ENCODE assay signal across 2 cellular contexts in the genomic region with DNA sequence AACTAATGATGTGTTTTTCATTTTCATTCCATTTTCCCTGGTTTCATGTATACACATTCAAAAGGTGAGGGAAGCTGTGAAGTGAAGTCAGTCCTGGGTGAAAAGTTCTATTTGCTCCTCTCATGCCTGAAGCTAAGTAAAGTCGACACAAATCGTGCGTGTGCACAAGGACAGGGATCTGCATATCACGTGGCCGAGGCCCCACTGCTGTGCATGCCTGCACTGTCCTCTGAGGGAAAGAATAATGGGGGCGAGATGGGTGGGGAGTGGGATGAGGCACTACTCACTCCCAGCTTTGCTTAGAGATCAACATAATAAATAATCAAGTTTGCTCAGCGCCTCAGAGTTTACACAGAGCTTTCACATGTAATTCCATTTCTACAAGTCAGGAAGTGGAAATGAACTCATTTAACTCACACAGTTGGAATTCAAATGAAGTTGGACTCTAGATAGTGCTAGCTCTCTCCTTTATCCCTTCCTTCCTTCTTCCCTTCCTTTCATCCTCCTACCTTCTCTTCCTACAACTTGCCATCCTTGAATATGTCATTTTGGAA.
TF ChIP-seq lines count a peak whose summit lies in the region.

No MANE protein-coding gene starts in this region.

TF ChIP-seq in GM23338, 12 proteins besides CTCF, POLR2A, EP300 and RAD21 (continues in another document):
- TF ChIP-seq, protein P1, sequence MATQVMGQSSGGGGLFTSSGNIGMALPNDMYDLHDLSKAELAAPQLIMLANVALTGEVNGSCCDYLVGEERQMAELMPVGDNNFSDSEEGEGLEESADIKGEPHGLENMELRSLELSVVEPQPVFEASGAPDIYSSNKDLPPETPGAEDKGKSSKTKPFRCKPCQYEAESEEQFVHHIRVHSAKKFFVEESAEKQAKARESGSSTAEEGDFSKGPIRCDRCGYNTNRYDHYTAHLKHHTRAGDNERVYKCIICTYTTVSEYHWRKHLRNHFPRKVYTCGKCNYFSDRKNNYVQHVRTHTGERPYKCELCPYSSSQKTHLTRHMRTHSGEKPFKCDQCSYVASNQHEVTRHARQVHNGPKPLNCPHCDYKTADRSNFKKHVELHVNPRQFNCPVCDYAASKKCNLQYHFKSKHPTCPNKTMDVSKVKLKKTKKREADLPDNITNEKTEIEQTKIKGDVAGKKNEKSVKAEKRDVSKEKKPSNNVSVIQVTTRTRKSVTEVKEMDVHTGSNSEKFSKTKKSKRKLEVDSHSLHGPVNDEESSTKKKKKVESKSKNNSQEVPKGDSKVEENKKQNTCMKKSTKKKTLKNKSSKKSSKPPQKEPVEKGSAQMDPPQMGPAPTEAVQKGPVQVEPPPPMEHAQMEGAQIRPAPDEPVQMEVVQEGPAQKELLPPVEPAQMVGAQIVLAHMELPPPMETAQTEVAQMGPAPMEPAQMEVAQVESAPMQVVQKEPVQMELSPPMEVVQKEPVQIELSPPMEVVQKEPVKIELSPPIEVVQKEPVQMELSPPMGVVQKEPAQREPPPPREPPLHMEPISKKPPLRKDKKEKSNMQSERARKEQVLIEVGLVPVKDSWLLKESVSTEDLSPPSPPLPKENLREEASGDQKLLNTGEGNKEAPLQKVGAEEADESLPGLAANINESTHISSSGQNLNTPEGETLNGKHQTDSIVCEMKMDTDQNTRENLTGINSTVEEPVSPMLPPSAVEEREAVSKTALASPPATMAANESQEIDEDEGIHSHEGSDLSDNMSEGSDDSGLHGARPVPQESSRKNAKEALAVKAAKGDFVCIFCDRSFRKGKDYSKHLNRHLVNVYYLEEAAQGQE (IDR thresholded peaks at IDR 0.05; ENCODE audit: unreplicated experiment) = no peak
- TF ChIP-seq CREB1 (CRISPR knock-in tag; IDR thresholded peaks at IDR 0.05; ENCODE audit: low read depth) (no peak), ZNF331 (CRISPR knock-in tag; IDR thresholded peaks at IDR 0.05; ENCODE audit: low read depth) (no peak), EZH2 (IDR thresholded peaks at IDR 0.05; ENCODE audit: low read depth, unreplicated experiment) (no peak), POLR2AphosphoS5 (IDR thresholded peaks at IDR 0.05; ENCODE audit: low read depth) (no peak), ZNF114 (CRISPR knock-in tag; IDR thresholded peaks at IDR 0.05) (no peak), ETS1 (IDR thresholded peaks at IDR 0.05) (no peak), STAT1 (IDR thresholded peaks at IDR 0.05; ENCODE audit: unreplicated experiment) (no peak)
- TF ChIP-seq, protein P2, sequence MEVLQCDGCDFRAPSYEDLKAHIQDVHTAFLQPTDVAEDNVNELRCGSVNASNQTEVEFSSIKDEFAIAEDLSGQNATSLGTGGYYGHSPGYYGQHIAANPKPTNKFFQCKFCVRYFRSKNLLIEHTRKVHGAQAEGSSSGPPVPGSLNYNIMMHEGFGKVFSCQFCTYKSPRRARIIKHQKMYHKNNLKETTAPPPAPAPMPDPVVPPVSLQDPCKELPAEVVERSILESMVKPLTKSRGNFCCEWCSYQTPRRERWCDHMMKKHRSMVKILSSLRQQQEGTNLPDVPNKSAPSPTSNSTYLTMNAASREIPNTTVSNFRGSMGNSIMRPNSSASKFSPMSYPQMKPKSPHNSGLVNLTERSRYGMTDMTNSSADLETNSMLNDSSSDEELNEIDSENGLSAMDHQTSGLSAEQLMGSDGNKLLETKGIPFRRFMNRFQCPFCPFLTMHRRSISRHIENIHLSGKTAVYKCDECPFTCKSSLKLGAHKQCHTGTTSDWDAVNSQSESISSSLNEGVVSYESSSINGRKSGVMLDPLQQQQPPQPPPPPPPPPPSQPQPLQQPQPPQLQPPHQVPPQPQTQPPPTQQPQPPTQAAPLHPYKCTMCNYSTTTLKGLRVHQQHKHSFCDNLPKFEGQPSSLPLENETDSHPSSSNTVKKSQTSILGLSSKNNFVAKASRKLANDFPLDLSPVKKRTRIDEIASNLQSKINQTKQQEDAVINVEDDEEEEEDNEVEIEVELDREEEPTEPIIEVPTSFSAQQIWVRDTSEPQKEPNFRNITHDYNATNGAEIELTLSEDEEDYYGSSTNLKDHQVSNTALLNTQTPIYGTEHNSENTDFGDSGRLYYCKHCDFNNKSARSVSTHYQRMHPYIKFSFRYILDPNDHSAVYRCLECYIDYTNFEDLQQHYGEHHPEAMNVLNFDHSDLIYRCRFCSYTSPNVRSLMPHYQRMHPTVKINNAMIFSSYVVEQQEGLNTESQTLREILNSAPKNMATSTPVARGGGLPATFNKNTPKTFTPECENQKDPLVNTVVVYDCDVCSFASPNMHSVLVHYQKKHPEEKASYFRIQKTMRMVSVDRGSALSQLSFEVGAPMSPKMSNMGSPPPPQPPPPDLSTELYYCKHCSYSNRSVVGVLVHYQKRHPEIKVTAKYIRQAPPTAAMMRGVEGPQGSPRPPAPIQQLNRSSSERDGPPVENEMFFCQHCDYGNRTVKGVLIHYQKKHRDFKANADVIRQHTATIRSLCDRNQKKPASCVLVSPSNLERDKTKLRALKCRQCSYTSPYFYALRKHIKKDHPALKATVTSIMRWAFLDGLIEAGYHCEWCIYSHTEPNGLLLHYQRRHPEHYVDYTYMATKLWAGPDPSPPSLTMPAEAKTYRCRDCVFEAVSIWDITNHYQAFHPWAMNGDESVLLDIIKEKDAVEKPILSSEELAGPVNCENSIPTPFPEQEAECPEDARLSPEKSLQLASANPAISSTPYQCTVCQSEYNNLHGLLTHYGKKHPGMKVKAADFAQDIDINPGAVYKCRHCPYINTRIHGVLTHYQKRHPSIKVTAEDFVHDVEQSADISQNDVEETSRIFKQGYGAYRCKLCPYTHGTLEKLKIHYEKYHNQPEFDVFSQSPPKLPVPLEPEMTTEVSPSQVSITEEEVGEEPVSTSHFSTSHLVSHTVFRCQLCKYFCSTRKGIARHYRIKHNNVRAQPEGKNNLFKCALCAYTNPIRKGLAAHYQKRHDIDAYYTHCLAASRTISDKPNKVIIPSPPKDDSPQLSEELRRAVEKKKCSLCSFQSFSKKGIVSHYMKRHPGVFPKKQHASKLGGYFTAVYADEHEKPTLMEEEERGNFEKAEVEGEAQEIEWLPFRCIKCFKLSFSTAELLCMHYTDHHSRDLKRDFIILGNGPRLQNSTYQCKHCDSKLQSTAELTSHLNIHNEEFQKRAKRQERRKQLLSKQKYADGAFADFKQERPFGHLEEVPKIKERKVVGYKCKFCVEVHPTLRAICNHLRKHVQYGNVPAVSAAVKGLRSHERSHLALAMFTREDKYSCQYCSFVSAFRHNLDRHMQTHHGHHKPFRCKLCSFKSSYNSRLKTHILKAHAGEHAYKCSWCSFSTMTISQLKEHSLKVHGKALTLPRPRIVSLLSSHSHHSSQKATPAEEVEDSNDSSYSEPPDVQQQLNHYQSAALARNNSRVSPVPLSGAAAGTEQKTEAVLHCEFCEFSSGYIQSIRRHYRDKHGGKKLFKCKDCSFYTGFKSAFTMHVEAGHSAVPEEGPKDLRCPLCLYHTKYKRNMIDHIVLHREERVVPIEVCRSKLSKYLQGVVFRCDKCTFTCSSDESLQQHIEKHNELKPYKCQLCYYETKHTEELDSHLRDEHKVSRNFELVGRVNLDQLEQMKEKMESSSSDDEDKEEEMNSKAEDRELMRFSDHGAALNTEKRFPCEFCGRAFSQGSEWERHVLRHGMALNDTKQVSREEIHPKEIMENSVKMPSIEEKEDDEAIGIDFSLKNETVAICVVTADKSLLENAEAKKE (CRISPR knock-in tag; IDR thresholded peaks at IDR 0.05) = no peak

TF ChIP-seq in endothelial cell of umbilical vein, 7 proteins besides CTCF, POLR2A, EP300 and RAD21:
- no peak for TF ChIP-seq POLR2AphosphoS5 (IDR thresholded peaks at IDR 0.05; ENCODE audit: insufficient read depth, low read depth, low read length)
- no peak for TF ChIP-seq MYC (IDR thresholded peaks at IDR 0.05; ENCODE audit: low read depth, low read length)
- no peak for TF ChIP-seq FOS (IDR thresholded peaks at IDR 0.05; ENCODE audit: borderline replicate concordance, insufficient read depth, low read length)
- no peak for TF ChIP-seq EZH2 (IDR thresholded peaks at IDR 0.05; ENCODE audit: borderline replicate concordance, low read depth, low read length, severe bottlenecking)
- TF ChIP-seq MAX (IDR thresholded peaks at IDR 0.05; ENCODE audit: insufficient read depth, insufficient read length) = no peak
- no peak for TF ChIP-seq JUN (IDR thresholded peaks at IDR 0.05; ENCODE audit: borderline replicate concordance, insufficient read depth, insufficient read length, low read depth)
- no peak for TF ChIP-seq GATA2 (IDR thresholded peaks at IDR 0.05; ENCODE audit: insufficient read depth, insufficient read length, low read depth, low read length)
